In genomic region chr6:156557269-156557885, GRCh38 we compare ENCODE assay signal across 8 cellular contexts.
DNase-seq lines count a peak whose midpoint lies in the region; ATAC-seq lines count a peak whose summit lies in the region.

No MANE protein-coding gene starts in this region.

- H2BK120ac ChIP-seq in trophoblast cell (ENCODE audit: insufficient read depth, low read length, poor library complexity): no peak overlapping the region

- no peaks in the 10 kb centered on the region for H3K36me3 ChIP-seq in trophoblast cell (ENCODE audit: control insufficient read depth in 1 of 2, insufficient read depth in 2 of 2, low read length in 2 of 2)

- DNase-seq in CD1c-positive myeloid dendritic cell (ENCODE audit: extremely low spot score): peak; percentile 52
- DNase-seq in NCI-H1092 treated with DMSO at 0.1 percent for 48 hours (lab: John Stamatoyannopoulos, UW): peak; percentile 98
- peak in 34 of 56 donors; percentile 5 to 75 (median 36) for DNase-seq in amygdala (lab: John Stamatoyannopoulos, UW)
- peak; percentile 67 for DNase-seq in medulla oblongata (ENCODE audit: extremely low spot score)
- DNase-seq in trophoblast cell: no peak
- no peak for DNase-seq in DMS 273 (lab: John Stamatoyannopoulos, UW; ENCODE audit: unreplicated experiment)
- DNase-seq in NCI-H446 (lab: John Stamatoyannopoulos, UW): no peak

- no peak overlapping the region for H3K23ac ChIP-seq in trophoblast cell (ENCODE audit: low read length)

- no peak overlapping the region for H4K12ac ChIP-seq in trophoblast cell (ENCODE audit: low read depth, low read length)

- no peaks in the 10 kb centered on the region for H3K79me2 ChIP-seq in trophoblast cell (ENCODE audit: control insufficient read depth, insufficient read depth, low read length, poor library complexity)

- H4K8ac ChIP-seq in trophoblast cell (ENCODE audit: low read depth, low read length): no peak overlapping the region

- H3K9ac ChIP-seq in trophoblast cell (ENCODE audit: low read length): no peak overlapping the region

- H2BK12ac ChIP-seq in trophoblast cell (ENCODE audit: low read length): no peak overlapping the region

- H3K18ac ChIP-seq in trophoblast cell (ENCODE audit: low read length): no peak overlapping the region

- ATAC-seq in esophagus mucosa: no peak

- no peak overlapping the region for H2AK5ac ChIP-seq in trophoblast cell (ENCODE audit: low read length)

- no peak overlapping the region for H3K4ac ChIP-seq in trophoblast cell (ENCODE audit: low read depth, low read length)

- H3K27ac ChIP-seq in trophoblast cell (ENCODE audit: low read depth, low read length): no peak overlapping the region

- H4K91ac ChIP-seq in trophoblast cell (ENCODE audit: low read depth, low read length): no peak overlapping the region

- H3K4me3 ChIP-seq in trophoblast cell (ENCODE audit: low read depth, low read length): no peak overlapping the region

- H2BK5ac ChIP-seq in trophoblast cell (ENCODE audit: low read depth, low read length, poor library complexity): no peak overlapping the region

- H3K79me1 ChIP-seq in trophoblast cell (ENCODE audit: low read length): no peaks in the 10 kb centered on the region

- no CpG with 5 or more reads among the region's 10 CpGs for WGBS in trophoblast cell (ENCODE audit: extremely low coverage, insufficient coverage, insufficient read length)

- H3K9me3 ChIP-seq in trophoblast cell (ENCODE audit: insufficient read depth, low read depth, low read length): peaks cover 9% of the 10 kb centered on the region

- no peak overlapping the region for H2AFZ ChIP-seq in trophoblast cell (ENCODE audit: insufficient read depth, low read length, poor library complexity)

- no peaks in the 10 kb centered on the region for H3K4me1 ChIP-seq in trophoblast cell (ENCODE audit: control insufficient read depth in 1 of 2, insufficient read depth in 2 of 2, low read length in 2 of 2)

- H3K14ac ChIP-seq in trophoblast cell (ENCODE audit: low read length): no peak overlapping the region

- H3K4me2 ChIP-seq in trophoblast cell (ENCODE audit: low read length): no peak overlapping the region

- no peaks in the 10 kb centered on the region for H3K27me3 ChIP-seq in trophoblast cell (ENCODE audit: insufficient read depth, low read length)

Comparison
In these comparisons a context has a peak if more than half of its experiments do, and no peak if none do; other contexts are left out.
1. DNase-seq: peak in CD1c-positive myeloid dendritic cell (single experiment), NCI-H1092 treated with DMSO at 0.1 percent for 48 hours (single experiment), amygdala (34 of 56) and medulla oblongata (single experiment); none in trophoblast cell (0 of 2), DMS 273 (single experiment) and NCI-H446 (0 of 2).